In genomic region chr1:3277121-3277520, GRCh38 we compare ENCODE assay signal across 16 cellular contexts.
DNase-seq lines count a peak whose midpoint lies in the region; ATAC-seq and TF ChIP-seq lines count a peak whose summit lies in the region.
"Had no signal": no experiment of that assay in that cellular context is flagged by ENCODE, and none has a peak within 500 bp of the region (broad histone marks: within the 10 kb centered on the region; RNA-seq: fewer than 3 reads in every experiment).

No MANE protein-coding gene starts in this region.

- intact Hi-C loops in Right ventricle myocardium inferior (cut with DNase I) (no loop called here), left ventricle myocardium inferior (cut with micrococcal nuclease) (no loop called here), ascending aorta (cut with DNase I) (loop anchor here (2.0 to 5.0 kb wide), 3 partner anchors 36 to 202 kb away; no protein-coding TSS in a partner anchor), tibial artery (cut with DNase I; ENCODE audit: low total_unique reads) (loop anchor here (5.0 kb wide), 1 partner anchor 35 kb away; no protein-coding TSS in a partner anchor)

- peak overlapping the region; percentile 63 for H3K9ac ChIP-seq in neuronal stem cell (ENCODE audit: low read depth, low read length, poor library complexity)
- no peak overlapping the region for H3K9ac ChIP-seq in mesendoderm (ENCODE audit: low read length)

- H4K5ac ChIP-seq in mesendoderm (ENCODE audit: low read length), result no peak overlapping the region

- H2AK5ac ChIP-seq in neuronal stem cell (ENCODE audit: low read depth, low read length) (peak overlapping the region; percentile 86), mesendoderm (ENCODE audit: low read length) (no peak overlapping the region)

- H3K79me1 ChIP-seq in neuronal stem cell (ENCODE audit: low read depth, low read length) (peaks cover 7% of the 10 kb centered on the region), mesendoderm (ENCODE audit: low read length) (no peaks in the 10 kb centered on the region)

- H3K23ac ChIP-seq in neuronal stem cell (ENCODE audit: low read depth, low read length, poor library complexity) (peak overlapping the region; percentile 78), mesendoderm (ENCODE audit: low read length) (no peak overlapping the region)

- H3K9me3 ChIP-seq in left ventricle myocardium inferior (replicated peaks) (no peaks in the 10 kb centered on the region), ascending aorta (no peaks in the 10 kb centered on the region), neuronal stem cell (replicated peaks in 1 of 2; ENCODE audit: control insufficient read depth in 2 of 2, insufficient read depth in 1 of 2, low read depth in 1 of 2, low read length in 2 of 2) (peaks cover 0 to 2% of the 10 kb centered on the region in 2 donors), tibial artery (no peaks in the 10 kb centered on the region)
- H3K9me3 ChIP-seq: A549 had no signal

- H3K4me3 ChIP-seq in left ventricle myocardium inferior (no peak overlapping the region), ascending aorta (no peak overlapping the region), neuronal stem cell (ENCODE audit: low read length in 2 of 2) (no peak overlapping the region), tibial artery (no peak overlapping the region), mesendoderm (ENCODE audit: low read length) (no peak overlapping the region)
- H3K4me3 ChIP-seq: A549, GM23338 had no signal

- no peak overlapping the region for H3K27ac ChIP-seq in left ventricle myocardium inferior (replicated peaks)
- peak overlapping the region; percentile 91 to 93 for H3K27ac ChIP-seq in ascending aorta
- no peak overlapping the region for H3K27ac ChIP-seq in neuronal stem cell (replicated peaks; ENCODE audit: low read length)
- H3K27ac ChIP-seq in tibial artery, result peak overlapping the region; percentile 81 to 83
- H3K27ac ChIP-seq in mesendoderm (ENCODE audit: low read depth, low read length), result no peak overlapping the region
- H3K27ac ChIP-seq: 22Rv1, A549, C4-2B had no signal

- no peak overlapping the region for H2AFZ ChIP-seq in neuronal stem cell (ENCODE audit: low read length)
- H2AFZ ChIP-seq: GM23338 had no signal

- peak; percentile 68 for DNase-seq in Right ventricle myocardium inferior (ENCODE audit: missing footprints)
- DNase-seq in left ventricle myocardium inferior, result no peak
- DNase-seq in ascending aorta (ENCODE audit: low spot score in 2 of 2), result no peak
- DNase-seq in neuronal stem cell (ENCODE audit: low spot score), result no peak
- no peak for DNase-seq in tibial artery
- no peak for DNase-seq in stimulated activated CD4-positive, alpha-beta T cell treated with anti-CD3 and anti-CD28 coated beads, Interleukin-4, amount 100 ng/mL, for 4 hours
- no peak for DNase-seq in mesendoderm
- DNase-seq: AML-193; CD4-positive, alpha-beta memory T cell; DMS79 treated with DMSO at 0.1 percent for 48 hours; GF-D8; H7 had no signal

- no peak overlapping the region for H4K91ac ChIP-seq in neuronal stem cell (ENCODE audit: low read depth, low read length, poor library complexity)

- WGBS in neuronal stem cell (ENCODE audit: extremely low coverage in 2 of 2, insufficient read length in 2 of 2, insufficient replicate concordance in 1 of 2), 2 donors, result no CpG with 5 or more reads among the region's 13 CpGs
- no CpG with 5 or more reads among the region's 13 CpGs for WGBS in mesendoderm (ENCODE audit: extremely low coverage, insufficient coverage, low lambda C conversion rate)

- H3K18ac ChIP-seq in neuronal stem cell (ENCODE audit: low read length) (peak overlapping the region; percentile 70), mesendoderm (ENCODE audit: low read length) (no peak overlapping the region)

- H3K36me3 ChIP-seq in left ventricle myocardium inferior, result no peaks in the 10 kb centered on the region
- H3K36me3 ChIP-seq in ascending aorta, result no peaks in the 10 kb centered on the region
- H3K36me3 ChIP-seq in neuronal stem cell (replicated peaks in 1 of 2; ENCODE audit: control insufficient read depth in 2 of 2, insufficient read depth in 2 of 2, low read length in 2 of 2), result peaks cover 0 to 2% of the 10 kb centered on the region in 2 donors
- H3K36me3 ChIP-seq in tibial artery, result no peaks in the 10 kb centered on the region
- H3K36me3 ChIP-seq in mesendoderm (ENCODE audit: control insufficient read depth, insufficient read depth, low read length), result no peaks in the 10 kb centered on the region

- no peaks in the 10 kb centered on the region for H3K79me2 ChIP-seq in mesendoderm (ENCODE audit: control insufficient read depth, insufficient read depth, low read length)

- H3K4ac ChIP-seq in neuronal stem cell (ENCODE audit: low read length) (no peak overlapping the region), mesendoderm (ENCODE audit: low read depth, low read length) (no peak overlapping the region)

- H4K8ac ChIP-seq in neuronal stem cell (ENCODE audit: low read depth, low read length) (no peak overlapping the region), mesendoderm (ENCODE audit: low read depth, low read length) (no peak overlapping the region)

- H3K56ac ChIP-seq in mesendoderm (ENCODE audit: low read length), result no peak overlapping the region

- H3K27me3 ChIP-seq in left ventricle myocardium inferior (ENCODE audit: low read depth), result peaks cover 6% of the 10 kb centered on the region
- no peaks in the 10 kb centered on the region for H3K27me3 ChIP-seq in ascending aorta
- H3K27me3 ChIP-seq in neuronal stem cell (ENCODE audit: control insufficient read depth in 3 of 3, insufficient read depth in 3 of 3, low read depth in 1 of 3, low read length in 3 of 3), result peaks cover 0 to 87% (median 2%) of the 10 kb centered on the region in 3 experiments
- no peaks in the 10 kb centered on the region for H3K27me3 ChIP-seq in tibial artery
- H3K27me3 ChIP-seq in mesendoderm (ENCODE audit: insufficient read depth, low read length, poor library complexity), result no peaks in the 10 kb centered on the region

- no peak for TF ChIP-seq CTCF in left ventricle myocardium inferior (IDR thresholded peaks at IDR 0.05; ENCODE audit: borderline replicate concordance)
- no peak for TF ChIP-seq CTCF in ascending aorta (IDR thresholded peaks at IDR 0.05)
- TF ChIP-seq CTCF in tibial artery (IDR thresholded peaks at IDR 0.05), result no peak

- H2BK120ac ChIP-seq in neuronal stem cell (ENCODE audit: low read depth, low read length), result peak overlapping the region; percentile 24
- H2BK120ac ChIP-seq in mesendoderm (ENCODE audit: low read depth, low read length), result no peak overlapping the region

- ATAC-seq in Right ventricle myocardium inferior, result no peak
- ATAC-seq: A549, GM23338 had no signal

- H3K14ac ChIP-seq in neuronal stem cell (ENCODE audit: low read length), result peak overlapping the region; percentile 78

- H2BK15ac ChIP-seq in neuronal stem cell (ENCODE audit: low read length), result no peak overlapping the region
- no peak overlapping the region for H2BK15ac ChIP-seq in mesendoderm (replicated peaks; ENCODE audit: low read depth)

- H2BK5ac ChIP-seq in neuronal stem cell (ENCODE audit: low read length) (peak overlapping the region; percentile 58), mesendoderm (ENCODE audit: low read length) (no peak overlapping the region)

- H3K4me1 ChIP-seq in left ventricle myocardium inferior (peaks cover 31% of the 10 kb centered on the region), ascending aorta (peaks cover 13 to 34% of the 10 kb centered on the region in 2 donors), neuronal stem cell (ENCODE audit: control insufficient read depth in 2 of 2, insufficient read depth in 1 of 2, low read depth in 1 of 2, low read length in 2 of 2) (peaks cover 0 to 9% of the 10 kb centered on the region in 2 donors), tibial artery (peaks cover 0 to 70% (median 31%) of the 10 kb centered on the region in 4 donors), mesendoderm (ENCODE audit: control insufficient read depth, low read depth, low read length) (no peaks in the 10 kb centered on the region)
- H3K4me1 ChIP-seq: A549 had no signal

- H2BK12ac ChIP-seq in neuronal stem cell (ENCODE audit: low read length), result no peak overlapping the region

- H3K4me2 ChIP-seq in neuronal stem cell (ENCODE audit: insufficient read depth, low read length, poor library complexity, severe bottlenecking) (no peak overlapping the region), mesendoderm (ENCODE audit: low read length) (no peak overlapping the region)
- H3K4me2 ChIP-seq: A549, GM23338 had no signal

Comparison
In these comparisons a context has a peak if more than half of its experiments do, and no peak if none do; other contexts are left out.
1. H3K27ac ChIP-seq: peak in ascending aorta (2 of 2) and tibial artery (2 of 2); none in left ventricle myocardium inferior (single experiment), neuronal stem cell (single experiment) and mesendoderm (single experiment).
2. intact Hi-C loops: an anchor here in ascending aorta (2.0 to 5.0 kb wide) and tibial artery (5.0 kb wide); none called in Right ventricle myocardium inferior and left ventricle myocardium inferior.